Comparison of ENCODE assay signal across 19 cellular contexts in genomic region chr21:44713130-44713529, GRCh38. TPM values are rescaled to one million over a fixed set of nuclear protein-coding genes. Genes with fewer than 3 reads are reported as not detected.
A peak's percentile ranks its signal among the peaks of the same experiment; 100 is the strongest.
DNase-seq lines count a peak whose midpoint lies in the region; TF ChIP-seq lines count a peak whose summit lies in the region.
"Had no signal": no experiment of that assay in that cellular context is flagged by ENCODE, and none has a peak within 500 bp of the region (broad histone marks: within the 10 kb centered on the region; RNA-seq: fewer than 3 reads in every experiment).

No MANE protein-coding gene starts in this region.

- H3K4me3 ChIP-seq in Peyer's patch = no peak overlapping the region
- H3K4me3 ChIP-seq: BLaER1, GM23248 had no signal

- intact Hi-C loops in posterior vena cava (cut with DNase I) = no loop called here

- no peak overlapping the region for H3K27ac ChIP-seq in Peyer's patch
- H3K27ac ChIP-seq: BLaER1, GM23248, RWPE1 had no signal

- DNase-seq in activated CD8-positive, alpha-beta memory T cell treated with anti-CD3 and anti-CD28 coated beads for 24 hours = peak; percentile 30
- no peak for DNase-seq in activated CD8-positive, alpha-beta memory T cell treated with anti-CD3 and anti-CD28 coated beads, Interleukin-2, amount 50 U/mL, for 4 hours
- peak in 2 of 3 donors; percentile 27 to 36 for DNase-seq in Peyer's patch
- DNase-seq in islet precursor cell = peak; percentile 11
- DNase-seq in posterior vena cava (ENCODE audit: low spot score) = peak; percentile 57
- no peak for DNase-seq in NCI-H526 (lab: John Stamatoyannopoulos, UW)
- no peak for DNase-seq in Ammon's horn (ENCODE audit: low spot score)
- DNase-seq in stimulated activated CD4-positive, alpha-beta T cell treated with anti-CD3 and anti-CD28 coated beads, Interleukin-2, amount 100 ng/mL, for 24 hours = no peak
- DNase-seq: CD8-positive, alpha-beta T cell; GM23248; KBM-7; NCI-H1048; NCI-H1436 treated with DMSO at 0.1 percent for 48 hours; NCI-H2029 treated with DMSO at 0.1 percent for 48 hours; NCI-H774 had no signal

- H3K36me3 ChIP-seq in Peyer's patch = no peaks in the 10 kb centered on the region
- H3K36me3 ChIP-seq: BLaER1 had no signal

- no peak for TF ChIP-seq CTCF in Peyer's patch (IDR thresholded peaks at IDR 0.05)

- peaks cover 0 to 24% of the 10 kb centered on the region in 2 donors for H3K27me3 ChIP-seq in Peyer's patch

- no peak for TF ChIP-seq POLR2A in Peyer's patch (IDR thresholded peaks at IDR 0.05)

- no peaks in the 10 kb centered on the region for H3K9me3 ChIP-seq in Peyer's patch
- H3K9me3 ChIP-seq: BLaER1 had no signal

- peaks cover 0 to 15% (median 0%) of the 10 kb centered on the region in 4 donors for H3K4me1 ChIP-seq in Peyer's patch

RNA-seq across cellular contexts. Expression of gene TSPEAR, which starts 1.8 kb away (rescaled TPM):
- total RNA-seq in Peyer's patch = under 1 TPM in 1 of 4 donors, not detected in 3; 0.47 TPM
- under 1 TPM; 0.14 to 0.48 TPM for total RNA-seq in posterior vena cava
- total RNA-seq: A172; CD8-positive, alpha-beta T cell; GM23248 had no signal

RNA-seq across cellular contexts. Expression of gene KRTAP10-12, which starts 16.2 kb away (rescaled TPM):
- not detected for total RNA-seq in Peyer's patch
- total RNA-seq in posterior vena cava = not detected
- total RNA-seq: A172; CD8-positive, alpha-beta T cell; GM23248; NCI-H460 had no signal

RNA-seq across cellular contexts. Expression of gene KRTAP12-1, which starts 31.2 kb away (rescaled TPM):
- not detected for total RNA-seq in Peyer's patch
- not detected for total RNA-seq in posterior vena cava
- total RNA-seq: A172; CD8-positive, alpha-beta T cell; GM23248; NCI-H460 had no signal

RNA-seq across cellular contexts. Expression of gene KRTAP12-2, which starts 46.4 kb away (rescaled TPM):
- total RNA-seq in Peyer's patch (not detected), posterior vena cava (under 1 TPM in 1 of 2 donors, not detected in 1; 0.48 TPM)
- total RNA-seq: A172; CD8-positive, alpha-beta T cell; GM23248; NCI-H460 had no signal

RNA-seq across cellular contexts. Expression of gene KRTAP12-3, which starts 55.4 kb away (rescaled TPM):
- not detected for total RNA-seq in Peyer's patch
- not detected for total RNA-seq in posterior vena cava
- total RNA-seq: A172, GM23248, NCI-H460 had no signal

Comparison
In these comparisons a context has a peak if more than half of its experiments do, and no peak if none do; other contexts are left out.
1. DNase-seq: peak in activated CD8-positive, alpha-beta memory T cell treated with anti-CD3 and anti-CD28 coated beads for 24 hours (single experiment), Peyer's patch (2 of 3), islet precursor cell (single experiment) and posterior vena cava (single experiment); none in activated CD8-positive, alpha-beta memory T cell treated with anti-CD3 and anti-CD28 coated beads, Interleukin-2, amount 50 U/mL, for 4 hours (single experiment), NCI-H526 (0 of 2), Ammon's horn (single experiment) and stimulated activated CD4-positive, alpha-beta T cell treated with anti-CD3 and anti-CD28 coated beads, Interleukin-2, amount 100 ng/mL, for 24 hours (0 of 2).